Comparison of ENCODE assay signal across 28 cellular contexts in the genomic region with DNA sequence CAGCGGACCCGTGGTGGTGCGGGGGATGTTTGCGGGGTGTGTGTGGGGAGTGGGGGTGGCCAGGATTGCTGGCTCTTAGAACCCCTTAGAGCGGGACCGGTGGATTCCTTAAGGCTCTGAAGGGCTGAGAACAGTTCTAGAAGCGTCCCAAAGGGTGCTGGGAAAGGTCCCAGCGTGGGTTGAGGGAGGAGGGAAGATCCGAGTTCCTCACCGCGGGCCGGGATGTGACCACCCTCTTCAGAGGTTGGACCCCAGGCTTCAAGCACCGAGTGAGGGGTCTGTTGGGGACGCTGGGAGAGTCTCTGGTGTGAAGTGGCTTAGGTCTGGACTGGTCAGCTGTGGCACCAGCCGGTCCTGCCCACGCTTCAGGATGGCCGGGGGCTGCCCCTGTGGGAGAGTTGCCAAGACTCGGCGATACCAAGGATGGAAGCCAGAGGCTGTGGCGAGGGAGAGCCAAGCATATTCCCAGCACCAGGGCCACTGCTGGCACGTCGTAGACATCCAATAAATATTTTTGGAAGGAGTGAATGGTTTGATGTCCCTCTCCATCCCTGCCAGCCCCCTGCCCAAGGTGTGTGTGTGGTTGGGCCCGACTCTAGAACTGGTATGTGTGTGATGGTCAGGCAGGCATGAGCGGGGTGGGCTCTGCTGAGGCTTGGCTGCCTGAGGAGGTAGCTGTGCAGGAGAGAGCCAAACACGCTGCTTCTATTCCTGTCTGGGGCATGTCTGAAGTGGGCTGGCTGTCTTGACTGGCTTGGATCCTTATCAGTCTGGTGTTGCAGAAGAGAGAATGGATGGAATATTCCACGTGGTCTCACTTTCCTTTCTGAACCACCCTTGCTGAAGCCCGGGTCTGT. TPM values are rescaled to one million over a fixed set of nuclear protein-coding genes. Genes with fewer than 3 reads are reported as not detected.
DNase-seq lines count a peak whose midpoint lies in the region; ATAC-seq, FAIRE-seq and TF ChIP-seq lines count a peak whose summit lies in the region.
"Had no signal": no experiment of that assay in that cellular context is flagged by ENCODE, and none has a peak within 500 bp of the region (broad histone marks: within the 10 kb centered on the region; RNA-seq: fewer than 3 reads in every experiment).

No MANE protein-coding gene starts in this region.

- peak overlapping the region; percentile 53; the same call in 1 of the 2 replicates for H2BK12ac ChIP-seq in H1 (ENCODE audit: low read depth, low read length)

- TF ChIP-seq CTCF in cardiac muscle cell (IDR thresholded peaks at IDR 0.05; ENCODE audit: low read depth, low read length) = no peak
- no peak for TF ChIP-seq CTCF in left ventricle myocardium inferior (IDR thresholded peaks at IDR 0.05; ENCODE audit: borderline replicate concordance)
- TF ChIP-seq CTCF in H1 (IDR thresholded peaks at IDR 0.05; ENCODE audit: control extremely low read depth in 1 of 3, insufficient read depth in 1 of 3, low read depth in 1 of 3, low read length in 3 of 3) = no peak
- TF ChIP-seq CTCF in nephron progenitor cell (IDR thresholded peaks at IDR 0.05) = no peak

- TF ChIP-seq POLR2A in H1 (IDR thresholded peaks at IDR 0.05; ENCODE audit: control extremely low read depth in 1 of 2, low read depth in 2 of 2, low read length in 2 of 2) = no peak

- no peak overlapping the region for H4K91ac ChIP-seq in H1 (replicated peaks; ENCODE audit: insufficient read length, low read length)

- FAIRE-seq in H1 (lab: Jason Lieb, UNC) = no peak
- FAIRE-seq: GM18507, small intestine had no signal

- H3K27me3 ChIP-seq in cardiac muscle cell = no peaks in the 10 kb centered on the region
- H3K27me3 ChIP-seq in left ventricle myocardium inferior (ENCODE audit: low read depth) = no peaks in the 10 kb centered on the region
- no peaks in the 10 kb centered on the region for H3K27me3 ChIP-seq in H1 (replicated peaks in 1 of 4; ENCODE audit: control insufficient read depth in 3 of 4, extremely low read depth in 1 of 4, insufficient read depth in 3 of 4, low read length in 3 of 4)
- H3K27me3 ChIP-seq: BE2C had no signal

- H3K4me3 ChIP-seq in cardiac muscle cell (no peak overlapping the region), left ventricle myocardium inferior (no peak overlapping the region), H1 (ENCODE audit: extremely low read depth in 1 of 4, insufficient read depth in 2 of 4, low read depth in 3 of 4, low read length in 4 of 4) (no peak overlapping the region)
- H3K4me3 ChIP-seq: prostate gland had no signal

- peak overlapping the region; percentile 71; the same call in 1 of the 2 replicates for H3K18ac ChIP-seq in H1 (ENCODE audit: extremely low read depth, low read length)

- H3K27ac ChIP-seq in cardiac muscle cell (peak overlapping the region; percentile 83), left ventricle myocardium inferior (replicated peaks) (no peak overlapping the region), H1 (ENCODE audit: low read depth, low read length) (peak overlapping the region; percentile 90; the same call in 1 of the 2 replicates)
- H3K27ac ChIP-seq: prostate gland had no signal

- intact Hi-C loops in left ventricle myocardium inferior (cut with micrococcal nuclease) = no loop called here

- peaks cover 0 to 18% of the 10 kb centered on the region in 2 experiments; a peak in 2 of 4 replicates for H3K79me2 ChIP-seq in H1 (ENCODE audit: control insufficient read depth in 1 of 2, insufficient read depth in 2 of 2, low read length in 2 of 2)

- no peak for TF ChIP-seq RAD21 in H1 (IDR thresholded peaks at IDR 0.05 in 1 of 2, conservative IDR thresholded peaks at IDR 0.05 in 1 of 2; ENCODE audit: low read depth in 2 of 2, low read length in 2 of 2)

- no peak overlapping the region; the same call in 1 of the 2 replicates for H2BK15ac ChIP-seq in H1 (ENCODE audit: low read length)

- no peak for TF ChIP-seq EP300 in H1 (IDR thresholded peaks at IDR 0.05; ENCODE audit: borderline replicate concordance in 1 of 2, low read depth in 2 of 2, low read length in 2 of 2)

- H2BK20ac ChIP-seq in H1 (ENCODE audit: low read length) = no peak overlapping the region

- no peaks in the 10 kb centered on the region; the same call in 1 of the 2 replicates for H3K23me2 ChIP-seq in H1 (ENCODE audit: low read depth, low read length)

- H4K5ac ChIP-seq in H1 (ENCODE audit: insufficient read length, low read depth, low read length) = no peak overlapping the region

- no peak overlapping the region for H3K56ac ChIP-seq in H1 (replicated peaks; ENCODE audit: insufficient read length, low read depth, low read length)

- peak overlapping the region; percentile 97 for H2BK5ac ChIP-seq in H1 (ENCODE audit: low read depth, low read length)

- no peak overlapping the region for H3K4me3 Mint-ChIP-seq in nephron progenitor cell
- H3K4me3 Mint-ChIP-seq: activated naive CD8-positive, alpha-beta T cell treated with anti-CD3 and anti-CD28 coated beads, Interleukin-2, amount 50 U/mL, for 24 hours; brain; T-helper 2 cell treated with Interferon-gamma antibody and Interleukin-4, amounts not matched to agents 5 μg/mL and 100 μg/mL, for 36 hours had no signal

- H3K9me3 ChIP-seq in cardiac muscle cell (ENCODE audit: low read depth) (no peaks in the 10 kb centered on the region), left ventricle myocardium inferior (replicated peaks) (no peaks in the 10 kb centered on the region), H1 (ENCODE audit: insufficient read depth in 2 of 2, low read depth in 1 of 2, low read length in 1 of 2) (no peaks in the 10 kb centered on the region)
- H3K9me3 ChIP-seq: BE2C, prostate gland had no signal

- no peaks in the 10 kb centered on the region for H3K9me3 Mint-ChIP-seq in nephron progenitor cell
- H3K9me3 Mint-ChIP-seq: activated naive CD8-positive, alpha-beta T cell treated with anti-CD3 and anti-CD28 coated beads, Interleukin-2, amount 50 U/mL, for 24 hours; brain; immature natural killer cell; T-helper 2 cell treated with Interferon-gamma antibody and Interleukin-4, amounts not matched to agents 5 μg/mL and 100 μg/mL, for 36 hours had no signal

- no peak overlapping the region for H3K4ac ChIP-seq in H1 (replicated peaks; ENCODE audit: insufficient read length, low read depth, low read length)

- H4K20me1 ChIP-seq in H1 (replicated peaks in 1 of 2; ENCODE audit: control insufficient read depth in 1 of 2, insufficient read depth in 2 of 2, low read length in 2 of 2) = no peaks in the 10 kb centered on the region

- H2AK5ac ChIP-seq in H1 (ENCODE audit: low read depth, low read length) = no peak overlapping the region

- no peaks in the 10 kb centered on the region for H3K27me3 Mint-ChIP-seq in nephron progenitor cell (ENCODE audit: low read depth, poor library complexity)
- H3K27me3 Mint-ChIP-seq: activated naive CD8-positive, alpha-beta T cell treated with anti-CD3 and anti-CD28 coated beads, Interleukin-2, amount 50 U/mL, for 24 hours; brain had no signal

- H3K4me1 ChIP-seq in cardiac muscle cell (ENCODE audit: low read depth) = peaks cover 19% of the 10 kb centered on the region
- H3K4me1 ChIP-seq in left ventricle myocardium inferior = peaks cover 12% of the 10 kb centered on the region
- peaks cover 20 to 47% (median 37%) of the 10 kb centered on the region in 4 experiments for H3K4me1 ChIP-seq in H1 (replicated peaks in 1 of 4; ENCODE audit: control insufficient read depth in 3 of 4, insufficient read depth in 4 of 4, low read length in 3 of 4)
- H3K4me1 ChIP-seq: prostate gland had no signal

- peak overlapping the region; percentile 32 for H3K27ac Mint-ChIP-seq in nephron progenitor cell
- H3K27ac Mint-ChIP-seq: activated naive CD8-positive, alpha-beta T cell treated with anti-CD3 and anti-CD28 coated beads, Interleukin-2, amount 50 U/mL, for 24 hours; immature natural killer cell; T-helper 2 cell treated with Interferon-gamma antibody and Interleukin-4, amounts not matched to agents 5 μg/mL and 100 μg/mL, for 36 hours had no signal

- H3K4me2 ChIP-seq in H1 (ENCODE audit: insufficient read depth in 1 of 2, low read depth in 2 of 2, low read length in 2 of 2) = no peak overlapping the region

- no peak overlapping the region for H4K8ac ChIP-seq in H1 (ENCODE audit: extremely low read depth, insufficient read depth, low read length)

- no peak overlapping the region for H3K9ac ChIP-seq in H1 (replicated peaks in 1 of 4; ENCODE audit: extremely low read depth in 1 of 4, low read depth in 3 of 4, low read length in 3 of 4)

- 87% methylated on average over 24 of the region's 27 CpGs; no CpG with 5 or more reads in 1 of the 2 experiments for WGBS in H1 (ENCODE audit: extremely low coverage in 1 of 2, insufficient coverage in 1 of 2, insufficient read length in 1 of 2, insufficient replicate concordance in 2 of 2, low coverage in 1 of 2, low lambda C conversion rate in 2 of 2, missing lambda C conversion rate in 1 of 2), 2 experiments

- no peak overlapping the region for H2BK120ac ChIP-seq in H1 (replicated peaks; ENCODE audit: low read depth, low read length)

- DNase-seq in cardiac muscle cell (ENCODE audit: low read depth in 1 of 2, low spot score in 1 of 2) (peak in 1 of 2 donors; percentile 54), left ventricle myocardium inferior (no peak), H1 (ENCODE audit: low read depth in 1 of 2, low spot score in 2 of 2) (no peak), nephron progenitor cell (no peak), HT-29 (ENCODE audit: low spot score) (no peak), NOMO-1 (lab: John Stamatoyannopoulos, UW; ENCODE audit: unreplicated experiment in 2 of 2) (no peak), NCI-H1105 (lab: John Stamatoyannopoulos, UW) (no peak)
- DNase-seq: activated gamma-delta T cell; activated naive CD8-positive, alpha-beta T cell treated with anti-CD3 and anti-CD28 coated beads, Interleukin-2, amount 50 U/mL, for 24 hours; BE2C; effector CD4-positive, alpha-beta T cell; foreskin melanocyte; GF-D8; GOT3; hippocampal formation; immature natural killer cell; NCI-H187; NCI-H526 treated with DMSO at 0.1 percent for 48 hours; small intestine; stimulated activated CD4-positive, alpha-beta T cell treated with anti-CD3 and anti-CD28 coated beads, Interleukin-2, amount 100 ng/mL, for 24 hours had no signal

- POLR2A ChIA-PET in H1 (lab: Charles Lee; ENCODE audit: partially characterized antibody) = interaction anchor here (1.2 to 13.9 kb wide), 7 partner anchors 10 to 30 kb away, joined by 3 to 230 read pairs (median 24); a partner anchor contains a TSS

- H2AFZ ChIP-seq in H1 (ENCODE audit: low read length) = no peak overlapping the region

- peaks cover 72% of the 10 kb centered on the region for H3K4me1 Mint-ChIP-seq in nephron progenitor cell

- H3K36me3 ChIP-seq in cardiac muscle cell (no peaks in the 10 kb centered on the region), left ventricle myocardium inferior (peaks cover 18% of the 10 kb centered on the region), H1 (ENCODE audit: control insufficient read depth in 2 of 4, insufficient read depth in 4 of 4, low read length in 3 of 4) (peaks cover 6 to 35% (median 15%) of the 10 kb centered on the region in 4 experiments; a peak in 6 of 8 replicates)
- H3K36me3 ChIP-seq: prostate gland had no signal

- peaks cover 19% of the 10 kb centered on the region for H3K36me3 Mint-ChIP-seq in nephron progenitor cell (ENCODE audit: low read depth)

- H3K23ac ChIP-seq in H1 (ENCODE audit: insufficient read length) = no peak overlapping the region

- no peak overlapping the region for H3K14ac ChIP-seq in H1 (ENCODE audit: insufficient read length)

- CTCF ChIA-PET in H1 (lab: Charles Lee; ENCODE audit: partially characterized antibody) = interaction anchor here (0.8 to 2.2 kb wide), 7 partner anchors 9 to 49 kb away, joined by 3 to 6 read pairs (median 3); no protein-coding TSS in a partner anchor

- no peak for ATAC-seq in GM18498 (IDR thresholded peaks at IDR 0.05; ENCODE audit: unreplicated experiment)
- ATAC-seq: activated naive CD8-positive, alpha-beta T cell treated with anti-CD3 and anti-CD28 coated beads, Interleukin-2, amount 50 U/mL, for 24 hours; esophagus mucosa had no signal

- H3K79me1 ChIP-seq in H1 (ENCODE audit: low read depth, low read length) = no peaks in the 10 kb centered on the region

RNA-seq across cellular contexts. Expression of a gene that starts 19.2 kb away (rescaled TPM):
- total RNA-seq in cardiac muscle cell (31.7 and 34.3 TPM in 2 replicates), left ventricle myocardium inferior (3.1 TPM)
- polyA plus RNA-seq in cardiac muscle cell (29.7 and 40.1 TPM in 2 replicates), H1 (2011; rRNA removed) (13.6 and 22.5 TPM in 2 replicates)
- 21.5 and 24.9 TPM in 2 replicates for total RNA-seq in H1 (2021; fragmentation: NEBNext Ultra II Directional; extraction: Animal tissue kit (Norgen Biotek cat#: 25700))
- polyA plus RNA-seq in H1 (2011; cell fraction: cytosol; rRNA removed) = 23.8 TPM
- polyA plus RNA-seq in H1 (2011; cell fraction: nucleus; rRNA removed) = 26.9 TPM
- 12.3 to 21.8 TPM (median 20.3 TPM) in 4 replicates for polyA plus RNA-seq in H1 (2012, experiment 1 of 2)
- polyA plus RNA-seq in H1 (2012, experiment 2 of 2) = 13.0 TPM
- 9.1 TPM for polyA plus RNA-seq in H1 (2013, experiment 1 of 2)
- polyA plus RNA-seq in H1 (2013, experiment 2 of 2) = 8.5 TPM
- polyA minus RNA-seq in H1 (2011; rRNA and poly(A)+ RNA removed) = 2.5 and 2.9 TPM in 2 replicates
- polyA minus RNA-seq in H1 (2011; cell fraction: cytosol; rRNA and poly(A)+ RNA removed) = 21.4 TPM
- polyA minus RNA-seq in H1 (2011; cell fraction: nucleus; rRNA and poly(A)+ RNA removed) = 15.7 TPM
- 9.9 and 10.7 TPM in 2 replicates for total RNA-seq in HT-29 (2014; rRNA removed; shearing (Covaris generic))

RNA-seq across cellular contexts. Expression of a gene that starts 29.7 kb away (rescaled TPM):
- total RNA-seq in cardiac muscle cell (222 and 270 TPM in 2 replicates), left ventricle myocardium inferior (110 TPM)
- polyA plus RNA-seq in cardiac muscle cell (185 and 224 TPM in 2 replicates), H1 (2011; rRNA removed) (98.6 and 147 TPM in 2 replicates)
- total RNA-seq in H1 (2021; fragmentation: NEBNext Ultra II Directional; extraction: Animal tissue kit (Norgen Biotek cat#: 25700)) = 125 and 130 TPM in 2 replicates
- polyA plus RNA-seq in H1 (2011; cell fraction: cytosol; rRNA removed) = 110 TPM
- 159 TPM for polyA plus RNA-seq in H1 (2011; cell fraction: nucleus; rRNA removed)
- polyA plus RNA-seq in H1 (2012, experiment 1 of 2) = 81.6 to 105 TPM (median 96.5 TPM) in 4 replicates
- 86.7 TPM for polyA plus RNA-seq in H1 (2012, experiment 2 of 2)
- polyA plus RNA-seq in H1 (2013, experiment 1 of 2) = 78.2 TPM
- polyA plus RNA-seq in H1 (2013, experiment 2 of 2) = 74.4 TPM
- polyA minus RNA-seq in H1 (2011; rRNA and poly(A)+ RNA removed) = 39.8 and 47.5 TPM in 2 replicates
- polyA minus RNA-seq in H1 (2011; cell fraction: cytosol; rRNA and poly(A)+ RNA removed) = 55.6 TPM
- 72.6 TPM for polyA minus RNA-seq in H1 (2011; cell fraction: nucleus; rRNA and poly(A)+ RNA removed)
- total RNA-seq in HT-29 (2014; rRNA removed; shearing (Covaris generic)) = 420 and 443 TPM in 2 replicates

RNA-seq across cellular contexts. Expression of a gene that starts 52.1 kb away (rescaled TPM):
- total RNA-seq in cardiac muscle cell = 0.11 and 0.24 TPM in 2 replicates
- polyA plus RNA-seq in cardiac muscle cell = 0.31 TPM in 1 of 2 replicates, not detected in the other
- total RNA-seq in left ventricle myocardium inferior = 11.0 TPM
- total RNA-seq in H1 (2021; fragmentation: NEBNext Ultra II Directional; extraction: Animal tissue kit (Norgen Biotek cat#: 25700)) = not detected in 2 replicates
- not detected in 2 replicates for polyA plus RNA-seq in H1 (2011; rRNA removed)
- polyA plus RNA-seq in H1 (2011; cell fraction: cytosol; rRNA removed) = not detected
- polyA plus RNA-seq in H1 (2011; cell fraction: nucleus; rRNA removed) = not detected
- polyA plus RNA-seq in H1 (2012, experiment 1 of 2) = not detected in 4 replicates
- polyA plus RNA-seq in H1 (2012, experiment 2 of 2) = not detected
- not detected for polyA plus RNA-seq in H1 (2013, experiment 1 of 2)
- 0.02 TPM for polyA plus RNA-seq in H1 (2013, experiment 2 of 2)
- polyA minus RNA-seq in H1 (2011; rRNA and poly(A)+ RNA removed) = not detected in 2 replicates
- not detected for polyA minus RNA-seq in H1 (2011; cell fraction: cytosol; rRNA and poly(A)+ RNA removed)
- 0.20 TPM for polyA minus RNA-seq in H1 (2011; cell fraction: nucleus; rRNA and poly(A)+ RNA removed)
- not detected in 2 replicates for total RNA-seq in HT-29 (2014; rRNA removed; shearing (Covaris generic))
- total RNA-seq: LHCN-M2 had no signal
- polyA plus RNA-seq: neural cell had no signal

RNA-seq across cellular contexts. Expression of a gene that starts 56.9 kb away (rescaled TPM):
- total RNA-seq in cardiac muscle cell = 4.2 and 5.5 TPM in 2 replicates
- polyA plus RNA-seq in cardiac muscle cell = 5.7 and 8.3 TPM in 2 replicates
- total RNA-seq in left ventricle myocardium inferior = 17.6 TPM
- 254 and 264 TPM in 2 replicates for total RNA-seq in H1 (2021; fragmentation: NEBNext Ultra II Directional; extraction: Animal tissue kit (Norgen Biotek cat#: 25700))
- 441 and 483 TPM in 2 replicates for polyA plus RNA-seq in H1 (2011; rRNA removed)
- 569 TPM for polyA plus RNA-seq in H1 (2011; cell fraction: cytosol; rRNA removed)
- polyA plus RNA-seq in H1 (2011; cell fraction: nucleus; rRNA removed) = 327 TPM
- 326 to 515 TPM (median 467 TPM) in 4 replicates for polyA plus RNA-seq in H1 (2012, experiment 1 of 2)
- polyA plus RNA-seq in H1 (2012, experiment 2 of 2) = 519 TPM
- polyA plus RNA-seq in H1 (2013, experiment 1 of 2) = 191 TPM
- polyA plus RNA-seq in H1 (2013, experiment 2 of 2) = 244 TPM
- 29.0 and 37.7 TPM in 2 replicates for polyA minus RNA-seq in H1 (2011; rRNA and poly(A)+ RNA removed)
- 63.9 TPM for polyA minus RNA-seq in H1 (2011; cell fraction: cytosol; rRNA and poly(A)+ RNA removed)
- 52.1 TPM for polyA minus RNA-seq in H1 (2011; cell fraction: nucleus; rRNA and poly(A)+ RNA removed)
- 10.5 and 12.6 TPM in 2 replicates for total RNA-seq in HT-29 (2014; rRNA removed; shearing (Covaris generic))
- polyA plus RNA-seq: immature natural killer cell had no signal
